8 cellular contexts compared by ENCODE assay signal in genomic region chr2:178522950-178523595, GRCh38. TPM values are rescaled to one million over a fixed set of nuclear protein-coding genes. Genes with fewer than 3 reads are reported as not detected.
DNase-seq lines count a peak whose midpoint lies in the region; ATAC-seq and TF ChIP-seq lines count a peak whose summit lies in the region.

No MANE protein-coding gene starts in this region.

- no peaks in the 10 kb centered on the region for H3K27me3 ChIP-seq in foreskin keratinocyte

- H3K27ac Mint-ChIP-seq in neural crest cell (ENCODE audit: unreplicated experiment), result peak overlapping the region; percentile 99
- H3K27ac Mint-ChIP-seq in stimulated activated naive CD8-positive, alpha-beta T cell treated with anti-CD3 and anti-CD28 coated beads, Interleukin-15, amount 100 ng/mL, for 72 hours, result peak overlapping the region; percentile 77 to 88

- peak; percentile 86 for TF ChIP-seq CTCF in foreskin keratinocyte (conservative IDR thresholded peaks at IDR 0.05)
- TF ChIP-seq CTCF in neural crest cell (conservative IDR thresholded peaks at IDR 0.05), result peak; percentile 86

- peaks cover 12% of the 10 kb centered on the region for H3K36me3 Mint-ChIP-seq in neural crest cell (ENCODE audit: low read depth)

- peak overlapping the region; percentile 53 for H3K27ac ChIP-seq in foreskin keratinocyte

- peak; percentile 51 for DNase-seq in COR-L47 (lab: John Stamatoyannopoulos, UW)
- DNase-seq in HUDEP-2 (lab: John Stamatoyannopoulos, UW; ENCODE audit: unreplicated experiment in 76 of 76), result peak in 73 of 76 experiments; percentile 9 to 79 (median 51)
- DNase-seq in RPMI8226, result peak; percentile 65
- DNase-seq in activated gamma-delta T cell (lab: John Stamatoyannopoulos, UW), result peak; percentile 47
- peak; percentile 40 to 75 for DNase-seq in foreskin keratinocyte
- peak; percentile 85 for DNase-seq in neural crest cell (ENCODE audit: low read depth, low spot score)
- peak; percentile 78 to 87 for DNase-seq in stimulated activated naive CD8-positive, alpha-beta T cell treated with anti-CD3 and anti-CD28 coated beads, Interleukin-15, amount 100 ng/mL, for 72 hours

- peaks cover 29% of the 10 kb centered on the region for H3K4me1 Mint-ChIP-seq in neural crest cell
- H3K4me1 Mint-ChIP-seq in stimulated activated naive CD8-positive, alpha-beta T cell treated with anti-CD3 and anti-CD28 coated beads, Interleukin-15, amount 100 ng/mL, for 72 hours, result peaks cover 43% of the 10 kb centered on the region

- ATAC-seq in GM19467 (IDR thresholded peaks at IDR 0.05; ENCODE audit: unreplicated experiment), result peak; percentile 88
- peak; percentile 93 for ATAC-seq in foreskin keratinocyte
- peak; percentile 94 for ATAC-seq in stimulated activated naive CD8-positive, alpha-beta T cell treated with anti-CD3 and anti-CD28 coated beads, Interleukin-15, amount 100 ng/mL, for 72 hours

- peaks cover 5% of the 10 kb centered on the region for H3K4me1 ChIP-seq in foreskin keratinocyte

- H3K9me3 Mint-ChIP-seq in neural crest cell, result peaks cover 13% of the 10 kb centered on the region
- peaks cover 0 to 5% of the 10 kb centered on the region in 2 donors for H3K9me3 Mint-ChIP-seq in stimulated activated naive CD8-positive, alpha-beta T cell treated with anti-CD3 and anti-CD28 coated beads, Interleukin-15, amount 100 ng/mL, for 72 hours

- no peaks in the 10 kb centered on the region for H3K27me3 Mint-ChIP-seq in neural crest cell (ENCODE audit: low read depth)
- H3K27me3 Mint-ChIP-seq in stimulated activated naive CD8-positive, alpha-beta T cell treated with anti-CD3 and anti-CD28 coated beads, Interleukin-15, amount 100 ng/mL, for 72 hours, result no peaks in the 10 kb centered on the region

- H3K4me3 Mint-ChIP-seq in neural crest cell, result peak overlapping the region; percentile 99
- H3K4me3 Mint-ChIP-seq in stimulated activated naive CD8-positive, alpha-beta T cell treated with anti-CD3 and anti-CD28 coated beads, Interleukin-15, amount 100 ng/mL, for 72 hours, result peak overlapping the region; percentile 92 to 96

RNA-seq across cellular contexts. Expression of gene PLEKHA3, which starts 42.8 kb away (rescaled TPM):
- 8.2 and 10.5 TPM in 2 replicates for total RNA-seq in foreskin keratinocyte
- 3.2 and 3.7 TPM in 2 replicates for polyA plus RNA-seq in foreskin keratinocyte
- total RNA-seq in neural crest cell, result 22.0 and 23.2 TPM in 2 replicates

RNA-seq across cellular contexts. Expression of gene FKBP7, which starts 44.7 kb away (rescaled TPM):
- total RNA-seq in foreskin keratinocyte, result 1.8 and 2.4 TPM in 2 replicates
- 2.2 TPM in 2 replicates for polyA plus RNA-seq in foreskin keratinocyte
- 25.2 and 28.3 TPM in 2 replicates for total RNA-seq in neural crest cell

Comparison
In these comparisons a context has a peak if more than half of its experiments do, and no peak if none do; other contexts are left out.
1. Peak in every context shown above with its lines: DNase-seq, ATAC-seq and H3K27ac ChIP-seq.